1 cellular context compared by ENCODE assay signal in genomic region chr10:13984647-13985155, GRCh38.
TF ChIP-seq lines count a peak whose summit lies in the region.

No MANE protein-coding gene starts in this region.

TF ChIP-seq in HEK293, 187 proteins besides CTCF, POLR2A, EP300 and RAD21 (continued from another document):
- TF ChIP-seq KLF17 (tag by site-specific recombination; IDR thresholded peaks at IDR 0.05) (no peak), BCL6B (tag by site-specific recombination; IDR thresholded peaks at IDR 0.05) (no peak), ZNF146 (tag by site-specific recombination; IDR thresholded peaks at IDR 0.05) (0 out of 2 replicates have a peak, but pooled peaks have one; percentile 31), ZNF416 (tag by site-specific recombination; IDR thresholded peaks at IDR 0.05) (no peak), ZNF629 (tag by site-specific recombination; IDR thresholded peaks at IDR 0.05) (no peak), ZIC2 (tag by site-specific recombination; IDR thresholded peaks at IDR 0.05) (no peak), OSR2 (tag by site-specific recombination; IDR thresholded peaks at IDR 0.05) (peak; percentile 23; the same call in 1 of the 2 replicates)
